Comparison of ENCODE assay signal across 9 cellular contexts in genomic region chr15:75836953-75837321, GRCh38. TPM values are rescaled to one million over a fixed set of nuclear protein-coding genes. Genes with fewer than 3 reads are reported as not detected.
A peak's percentile ranks its signal among the peaks of the same experiment; 100 is the strongest.
DNase-seq lines count a peak whose midpoint lies in the region; ATAC-seq and TF ChIP-seq lines count a peak whose summit lies in the region.
"Had no signal": no experiment of that assay in that cellular context is flagged by ENCODE, and none has a peak within 500 bp of the region (broad histone marks: within the 10 kb centered on the region; RNA-seq: fewer than 3 reads in every experiment).

No MANE protein-coding gene starts in this region.

- no peak overlapping the region for H3K27ac ChIP-seq in right atrium auricular region

- POLR2A ChIA-PET in activated CD8-positive, alpha-beta T cell treated with anti-CD3 and anti-CD28 coated beads for 36 hours (lab: Charles Lee), result no interaction called here

- ATAC-seq in GM18907 (IDR thresholded peaks at IDR 0.05; ENCODE audit: unreplicated experiment), result peak; percentile 80
- ATAC-seq in HG03565 (IDR thresholded peaks at IDR 0.05; ENCODE audit: unreplicated experiment), result peak; percentile 59
- ATAC-seq in activated CD8-positive, alpha-beta T cell treated with anti-CD3 and anti-CD28 coated beads for 36 hours, result peak; percentile 97
- no peak for ATAC-seq in HG02588 (IDR thresholded peaks at IDR 0.05; ENCODE audit: unreplicated experiment)

- H3K36me3 ChIP-seq in right atrium auricular region, result no peaks in the 10 kb centered on the region

- intact Hi-C loops in activated CD8-positive, alpha-beta T cell treated with anti-CD3 and anti-CD28 coated beads for 36 hours (cut with micrococcal nuclease), result no loop called here

- no peaks in the 10 kb centered on the region for H3K36me3 Mint-ChIP-seq in activated CD8-positive, alpha-beta T cell treated with anti-CD3 and anti-CD28 coated beads for 36 hours (ENCODE audit: low read depth)
- H3K36me3 Mint-ChIP-seq: brain had no signal

- no peak overlapping the region for H3K4me3 ChIP-seq in right atrium auricular region

- TF ChIP-seq CTCF in activated CD8-positive, alpha-beta T cell treated with anti-CD3 and anti-CD28 coated beads for 36 hours (IDR thresholded peaks at IDR 0.05), result no peak
- TF ChIP-seq CTCF in right atrium auricular region (IDR thresholded peaks at IDR 0.05), result no peak

- in situ Hi-C loops in ACHN (cut with HindIII; ENCODE audit: low pct_ligation_motif_present, low pct_unique_long_range_greater_than_20kb, low sequenced_read_pairs) (no loop called here), G401 (cut with HindIII; ENCODE audit: low sequenced_read_pairs) (no loop called here)

- no peaks in the 10 kb centered on the region for H3K27me3 ChIP-seq in right atrium auricular region

- H3K4me1 ChIP-seq in right atrium auricular region, result peaks cover 0 to 17% of the 10 kb centered on the region in 2 donors

- H3K9me3 Mint-ChIP-seq in activated CD8-positive, alpha-beta T cell treated with anti-CD3 and anti-CD28 coated beads for 36 hours, result no peaks in the 10 kb centered on the region
- H3K9me3 Mint-ChIP-seq: brain had no signal

- no peak overlapping the region for H3K27ac Mint-ChIP-seq in activated CD8-positive, alpha-beta T cell treated with anti-CD3 and anti-CD28 coated beads for 36 hours
- H3K27ac Mint-ChIP-seq: brain had no signal

- DNase-seq in ACHN (peak; percentile 57), right atrium auricular region (ENCODE audit: low spot score) (peak; percentile 72), G401 (ENCODE audit: low spot score) (no peak), NCI-H2107 (lab: John Stamatoyannopoulos, UW) (no peak)
- peak; percentile 77 for DNase-seq in activated CD8-positive, alpha-beta T cell treated with anti-CD3 and anti-CD28 coated beads for 36 hours

- no peaks in the 10 kb centered on the region for H3K9me3 ChIP-seq in right atrium auricular region

- peaks cover 3% of the 10 kb centered on the region for H3K4me1 Mint-ChIP-seq in activated CD8-positive, alpha-beta T cell treated with anti-CD3 and anti-CD28 coated beads for 36 hours (ENCODE audit: low read depth)

- H3K27me3 Mint-ChIP-seq in activated CD8-positive, alpha-beta T cell treated with anti-CD3 and anti-CD28 coated beads for 36 hours, result peaks cover 5% of the 10 kb centered on the region

- CTCF ChIA-PET in activated CD8-positive, alpha-beta T cell treated with anti-CD3 and anti-CD28 coated beads for 36 hours (lab: Charles Lee), result interaction anchor here (0.9 to 1.0 kb wide), 2 partner anchors 21 to 34 kb away, joined by 3 read pairs; no protein-coding TSS in a partner anchor

- H3K4me3 Mint-ChIP-seq in activated CD8-positive, alpha-beta T cell treated with anti-CD3 and anti-CD28 coated beads for 36 hours, result no peak overlapping the region
- H3K4me3 Mint-ChIP-seq: brain had no signal

RNA-seq across cellular contexts. Expression of gene UBE2Q2, which starts 6.3 kb away (rescaled TPM):
- total RNA-seq in activated CD8-positive, alpha-beta T cell treated with anti-CD3 and anti-CD28 coated beads for 36 hours, result 10 to 100 TPM; 19.4 to 20.0 TPM
- 10 to 100 TPM; 19.3 to 30.4 TPM for total RNA-seq in right atrium auricular region
- 28.6 and 35.9 TPM in 2 replicates for total RNA-seq in G401 (2014; rRNA removed; shearing (Covaris generic))

Comparison
In these comparisons a context has a peak if more than half of its experiments do, and no peak if none do; other contexts are left out.
1. DNase-seq: peak in ACHN (single experiment), activated CD8-positive, alpha-beta T cell treated with anti-CD3 and anti-CD28 coated beads for 36 hours (single experiment) and right atrium auricular region (single experiment); none in G401 (single experiment) and NCI-H2107 (single experiment).